ENCODE assay signal across 8 cellular contexts in the genomic region with DNA sequence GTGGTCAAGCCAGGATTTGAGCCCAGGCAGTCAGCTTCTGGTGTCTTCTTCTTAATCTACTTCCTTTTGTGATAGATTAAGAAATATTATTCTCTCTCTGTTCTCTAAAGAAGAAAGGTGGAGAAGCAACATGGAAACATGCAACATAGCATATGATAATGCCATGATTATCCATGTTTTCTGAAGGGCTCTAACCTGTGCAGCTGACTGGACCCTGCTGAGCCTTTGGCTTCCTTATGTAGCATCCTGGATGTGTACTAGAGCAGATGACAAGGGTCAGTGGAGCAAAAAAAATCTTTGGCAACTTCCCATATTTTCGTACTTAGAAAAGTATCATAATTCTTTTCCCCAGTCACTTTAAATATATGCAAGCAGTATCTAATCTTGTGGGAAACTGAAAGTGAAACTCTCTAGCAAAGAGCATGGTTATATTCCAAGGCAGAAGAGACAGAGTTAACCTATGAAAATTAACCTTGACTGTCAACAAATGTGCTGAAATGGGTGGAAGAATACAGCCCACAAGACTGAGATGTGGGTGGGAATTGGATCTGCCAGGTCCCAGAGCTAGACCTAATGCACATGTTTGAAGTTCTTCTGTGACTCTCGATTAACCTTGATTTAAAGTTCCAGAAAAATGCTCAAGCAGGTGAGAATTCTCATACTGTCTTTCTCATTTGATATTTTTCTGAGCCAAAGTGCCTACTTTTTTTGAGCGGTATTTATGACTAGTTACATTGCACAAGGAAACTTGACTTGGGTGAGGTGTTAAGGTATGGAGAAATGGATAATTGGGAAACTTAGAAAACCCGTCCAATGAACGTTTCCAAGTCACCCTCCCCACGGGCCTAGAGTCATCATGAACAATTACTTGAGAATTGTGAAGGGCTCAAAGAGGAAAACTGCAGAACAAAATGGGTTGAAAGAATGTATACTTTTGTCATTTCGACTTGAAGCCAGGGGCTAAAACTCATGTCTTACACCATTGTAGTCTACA.
DNase-seq lines count a peak whose midpoint lies in the region; ATAC-seq, FAIRE-seq and TF ChIP-seq lines count a peak whose summit lies in the region.

No MANE protein-coding gene starts in this region.

- POLR2A ChIA-PET in WTC11 (lab: Charles Lee): no interaction called here

- H3K36me3 Mint-ChIP-seq in activated CD4-positive, alpha-beta T cell treated with anti-CD3 and anti-CD28 coated beads, Interleukin-2, amount 10 ng/mL, durations not matched to agents 24 days and 14 days (ENCODE audit: low read depth): peaks cover 5% of the 10 kb centered on the region
- H3K36me3 Mint-ChIP-seq in astrocyte (ENCODE audit: low read depth, unreplicated experiment) (peaks cover 4% of the 10 kb centered on the region), WTC11 (no peaks in the 10 kb centered on the region)

- no peak for TF ChIP-seq CTCF in astrocyte (IDR thresholded peaks at IDR 0.05; ENCODE audit: insufficient read depth, low read depth, low read length)
- TF ChIP-seq CTCF in pancreas (IDR thresholded peaks at IDR 0.05): no peak
- TF ChIP-seq CTCF in WTC11 (IDR thresholded peaks at IDR 0.05): no peak

- H3K9ac ChIP-seq in astrocyte (ENCODE audit: low read length): no peak overlapping the region

- peaks cover 41% of the 10 kb centered on the region for H3K4me1 Mint-ChIP-seq in activated CD4-positive, alpha-beta T cell treated with anti-CD3 and anti-CD28 coated beads, Interleukin-2, amount 10 ng/mL, durations not matched to agents 24 days and 14 days
- peaks cover 9% of the 10 kb centered on the region for H3K4me1 Mint-ChIP-seq in astrocyte (ENCODE audit: low read depth, unreplicated experiment)
- 0 out of 2 replicates have a peak, but pooled peaks cover 6% of the 10 kb centered on the region for H3K4me1 Mint-ChIP-seq in WTC11

- H3K9me3 ChIP-seq in astrocyte (ENCODE audit: insufficient read depth, low read depth, low read length) (no peaks in the 10 kb centered on the region), pancreas (no peaks in the 10 kb centered on the region)

- H3K27me3 ChIP-seq in astrocyte (ENCODE audit: insufficient read depth, low read length) (no peaks in the 10 kb centered on the region), pancreas (no peaks in the 10 kb centered on the region)

- CTCF ChIA-PET in WTC11 (lab: Charles Lee): no interaction called here

- H3K9me3 Mint-ChIP-seq in activated CD4-positive, alpha-beta T cell treated with anti-CD3 and anti-CD28 coated beads, Interleukin-2, amount 10 ng/mL, durations not matched to agents 24 days and 14 days: peaks cover 9% of the 10 kb centered on the region
- H3K9me3 Mint-ChIP-seq in astrocyte (ENCODE audit: unreplicated experiment) (no peaks in the 10 kb centered on the region), WTC11 (no peaks in the 10 kb centered on the region)

- no peaks in the 10 kb centered on the region for H3K27me3 Mint-ChIP-seq in activated CD4-positive, alpha-beta T cell treated with anti-CD3 and anti-CD28 coated beads, Interleukin-2, amount 10 ng/mL, durations not matched to agents 24 days and 14 days
- no peaks in the 10 kb centered on the region for H3K27me3 Mint-ChIP-seq in astrocyte (ENCODE audit: low read depth, unreplicated experiment)
- H3K27me3 Mint-ChIP-seq in WTC11 (ENCODE audit: low read depth): no peaks in the 10 kb centered on the region

- FAIRE-seq in astrocyte (lab: Jason Lieb, UNC) (peak; percentile 23), pancreas (lab: Jason Lieb, UNC) (no peak)

- H3K4me1 ChIP-seq in astrocyte (ENCODE audit: insufficient read depth, low read length) (no peaks in the 10 kb centered on the region), pancreas (no peaks in the 10 kb centered on the region)

- ATAC-seq in HG03354 (IDR thresholded peaks at IDR 0.05; ENCODE audit: poor library complexity, severe bottlenecking, unreplicated experiment): peak; percentile 61
- ATAC-seq in pancreas: peak in 3 of 4 donors; percentile 56 to 79 (median 66)
- no peak for ATAC-seq in WTC11

- no peaks in the 10 kb centered on the region for H3K79me2 ChIP-seq in astrocyte (ENCODE audit: insufficient read depth, low read length)

- no peaks in the 10 kb centered on the region for H3K36me3 ChIP-seq in astrocyte (ENCODE audit: insufficient read depth, low read length)
- H3K36me3 ChIP-seq in pancreas: no peaks in the 10 kb centered on the region

- H4K20me1 ChIP-seq in astrocyte (ENCODE audit: insufficient read depth, low read length): peaks cover 7% of the 10 kb centered on the region

- no peak overlapping the region for H3K4me2 ChIP-seq in astrocyte (ENCODE audit: low read length)

- intact Hi-C loops in activated CD4-positive, alpha-beta T cell treated with anti-CD3 and anti-CD28 coated beads, Interleukin-2, amount 10 ng/mL, durations not matched to agents 24 days and 14 days (cut with micrococcal nuclease): loop anchor here (5.0 to 10.0 kb wide), 2 partner anchors 40 to 972 kb away; no protein-coding TSS in a partner anchor
- intact Hi-C loops in pancreas (cut with DNase I): no loop called here

- H3K27ac ChIP-seq in astrocyte (ENCODE audit: low read depth, low read length) (no peak overlapping the region), pancreas (no peak overlapping the region)

- no peak overlapping the region for H3K4me3 ChIP-seq in astrocyte (ENCODE audit: insufficient read depth, low read depth, low read length)
- no peak overlapping the region for H3K4me3 ChIP-seq in pancreas

- DNase-seq in activated CD4-positive, alpha-beta T cell treated with anti-CD3 and anti-CD28 coated beads, Interleukin-2, amount 10 ng/mL, durations not matched to agents 24 days and 14 days: peak; percentile 68
- no peak for DNase-seq in activated CD4-positive, alpha-beta T cell treated with anti-CD3 and anti-CD28 coated beads for 1 hour
- DNase-seq in astrocyte (ENCODE audit: low read depth) (peak; percentile 42), pancreas (no peak), WTC11 (ENCODE audit: low spot score) (no peak), NCI-H226 (no peak), NCI-H128 (lab: John Stamatoyannopoulos, UW; ENCODE audit: unreplicated experiment) (no peak)

- peak overlapping the region; percentile 70 for H3K4me3 Mint-ChIP-seq in activated CD4-positive, alpha-beta T cell treated with anti-CD3 and anti-CD28 coated beads, Interleukin-2, amount 10 ng/mL, durations not matched to agents 24 days and 14 days
- no peak overlapping the region for H3K4me3 Mint-ChIP-seq in astrocyte (ENCODE audit: unreplicated experiment)
- H3K4me3 Mint-ChIP-seq in WTC11: no peak overlapping the region

- no peak overlapping the region for H2AFZ ChIP-seq in astrocyte (ENCODE audit: low read depth, low read length)

- H3K27ac Mint-ChIP-seq in activated CD4-positive, alpha-beta T cell treated with anti-CD3 and anti-CD28 coated beads, Interleukin-2, amount 10 ng/mL, durations not matched to agents 24 days and 14 days: peak overlapping the region; percentile 58
- H3K27ac Mint-ChIP-seq in astrocyte (ENCODE audit: unreplicated experiment) (no peak overlapping the region), WTC11 (no peak overlapping the region)

- WGBS in pancreas, 2 donors: 76 to 78% methylated on average over 7 of the region's 7 CpGs

TF ChIP-seq in WTC11, 78 proteins besides CTCF, POLR2A, EP300 and RAD21:
- TF ChIP-seq, protein P1, sequence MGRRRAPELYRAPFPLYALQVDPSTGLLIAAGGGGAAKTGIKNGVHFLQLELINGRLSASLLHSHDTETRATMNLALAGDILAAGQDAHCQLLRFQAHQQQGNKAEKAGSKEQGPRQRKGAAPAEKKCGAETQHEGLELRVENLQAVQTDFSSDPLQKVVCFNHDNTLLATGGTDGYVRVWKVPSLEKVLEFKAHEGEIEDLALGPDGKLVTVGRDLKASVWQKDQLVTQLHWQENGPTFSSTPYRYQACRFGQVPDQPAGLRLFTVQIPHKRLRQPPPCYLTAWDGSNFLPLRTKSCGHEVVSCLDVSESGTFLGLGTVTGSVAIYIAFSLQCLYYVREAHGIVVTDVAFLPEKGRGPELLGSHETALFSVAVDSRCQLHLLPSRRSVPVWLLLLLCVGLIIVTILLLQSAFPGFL (CRISPR knock-in tag; IDR thresholded peaks at IDR 0.05; ENCODE audit: borderline replicate concordance): no peak
- TF ChIP-seq, protein P2, sequence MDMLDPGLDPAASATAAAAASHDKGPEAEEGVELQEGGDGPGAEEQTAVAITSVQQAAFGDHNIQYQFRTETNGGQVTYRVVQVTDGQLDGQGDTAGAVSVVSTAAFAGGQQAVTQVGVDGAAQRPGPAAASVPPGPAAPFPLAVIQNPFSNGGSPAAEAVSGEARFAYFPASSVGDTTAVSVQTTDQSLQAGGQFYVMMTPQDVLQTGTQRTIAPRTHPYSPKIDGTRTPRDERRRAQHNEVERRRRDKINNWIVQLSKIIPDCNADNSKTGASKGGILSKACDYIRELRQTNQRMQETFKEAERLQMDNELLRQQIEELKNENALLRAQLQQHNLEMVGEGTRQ (CRISPR knock-in tag; IDR thresholded peaks at IDR 0.05): no peak
- TF ChIP-seq NR3C1 (CRISPR knock-in tag; conservative IDR thresholded peaks at IDR 0.05; ENCODE audit: low read depth) (no peak), NFATC4 (CRISPR knock-in tag; IDR thresholded peaks at IDR 0.05) (no peak), NR1H2 (CRISPR knock-in tag; IDR thresholded peaks at IDR 0.05) (no peak)
- TF ChIP-seq, protein P3, sequence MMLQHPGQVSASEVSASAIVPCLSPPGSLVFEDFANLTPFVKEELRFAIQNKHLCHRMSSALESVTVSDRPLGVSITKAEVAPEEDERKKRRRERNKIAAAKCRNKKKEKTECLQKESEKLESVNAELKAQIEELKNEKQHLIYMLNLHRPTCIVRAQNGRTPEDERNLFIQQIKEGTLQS (CRISPR knock-in tag; conservative IDR thresholded peaks at IDR 0.05): no peak

Comparison
In these comparisons a context has a peak if more than half of its experiments do, and no peak if none do; other contexts are left out.
1. DNase-seq: peak in activated CD4-positive, alpha-beta T cell treated with anti-CD3 and anti-CD28 coated beads, Interleukin-2, amount 10 ng/mL, durations not matched to agents 24 days and 14 days (single experiment) and astrocyte (single experiment); none in activated CD4-positive, alpha-beta T cell treated with anti-CD3 and anti-CD28 coated beads for 1 hour (single experiment), pancreas (0 of 6), WTC11 (single experiment), NCI-H226 (single experiment) and NCI-H128 (single experiment).